In the genomic region with DNA sequence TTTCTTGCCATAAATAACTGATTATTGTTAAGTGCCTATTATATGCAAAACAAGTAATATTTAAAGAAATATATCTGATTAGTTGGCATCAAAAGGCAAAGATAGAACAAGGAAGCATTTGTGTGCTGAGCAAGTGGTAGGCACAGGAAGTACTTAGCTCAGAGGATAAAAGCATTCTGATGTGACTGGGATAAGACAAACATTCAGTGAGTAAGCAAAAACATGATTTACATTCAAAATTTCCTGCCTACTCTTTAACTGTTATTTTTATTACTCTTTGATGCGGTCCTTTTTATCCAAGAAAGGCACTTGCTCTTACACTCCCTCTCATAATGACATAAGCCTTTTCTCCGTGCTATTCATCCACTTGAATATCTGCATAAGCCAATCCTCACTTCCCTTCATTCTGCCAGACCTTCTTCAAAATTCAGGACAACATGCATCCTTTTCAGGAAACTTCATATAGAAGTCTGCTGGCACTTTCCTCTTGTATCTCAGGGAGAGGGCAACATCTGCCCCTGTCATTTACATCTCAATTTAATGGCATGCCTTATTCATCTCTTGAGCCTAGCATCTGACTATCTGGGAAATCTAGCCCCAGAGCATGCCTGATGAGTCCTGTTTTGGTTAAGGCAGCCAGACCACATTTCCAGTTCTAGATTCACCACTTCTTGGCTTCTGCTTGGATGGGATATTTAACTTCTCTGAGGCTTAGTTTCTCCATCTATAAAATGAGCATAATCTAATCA, we compare ENCODE assay signal across 23 cellular contexts.
DNase-seq lines count a peak whose midpoint lies in the region.
"Had no signal": no experiment of that assay in that cellular context is flagged by ENCODE, and none has a peak within 500 bp of the region (broad histone marks: within the 10 kb centered on the region; RNA-seq: fewer than 3 reads in every experiment).

No MANE protein-coding gene starts in this region.

- H3K36me3 ChIP-seq in H7 (replicated peaks; ENCODE audit: control insufficient read depth, insufficient read depth, low read length) (no peaks in the 10 kb centered on the region), SK-N-MC (ENCODE audit: insufficient read depth, low read length) (no peaks in the 10 kb centered on the region)
- H3K36me3 ChIP-seq: neural progenitor cell, tibial nerve had no signal

- peaks cover 11% of the 10 kb centered on the region for H3K9me3 Mint-ChIP-seq in T-helper 2 cell treated with Interferon-gamma antibody and Interleukin-4, amounts not matched to agents 5 μg/mL and 100 μg/mL, for 36 hours
- H3K9me3 Mint-ChIP-seq: brain, neural progenitor cell had no signal

- H3K27ac Mint-ChIP-seq in T-helper 2 cell treated with Interferon-gamma antibody and Interleukin-4, amounts not matched to agents 5 μg/mL and 100 μg/mL, for 36 hours: no peak overlapping the region
- H3K27ac Mint-ChIP-seq: activated naive CD8-positive, alpha-beta T cell treated with anti-CD3 and anti-CD28 coated beads for 36 hours; CD8-positive, alpha-beta T cell; neural progenitor cell; stimulated activated naive CD8-positive, alpha-beta T cell treated with anti-CD3 and anti-CD28 coated beads, Interleukin-15, Interleukin-2, amounts not matched to agents 100 ng/mL and 50 ng/mL, for 24 hours had no signal

- no peaks in the 10 kb centered on the region for H3K9me3 ChIP-seq in SK-N-MC (ENCODE audit: low read depth, low read length)
- H3K9me3 ChIP-seq: mucosa of descending colon, psoas muscle, tibial nerve had no signal

- no peak overlapping the region for H3K9ac ChIP-seq in SK-N-MC (ENCODE audit: insufficient read length)
- H3K9ac ChIP-seq: neural progenitor cell had no signal

- no peaks in the 10 kb centered on the region for H3K27me3 ChIP-seq in H7 (ENCODE audit: control insufficient read depth, insufficient read depth, low read length)
- H3K27me3 ChIP-seq: neural progenitor cell, tibial nerve had no signal

- H3K4me3 ChIP-seq in H7 (ENCODE audit: insufficient read depth, low read depth, low read length) (no peak overlapping the region), SK-N-MC (peak overlapping the region; percentile 42)
- H3K4me3 ChIP-seq: mucosa of descending colon, neural progenitor cell, psoas muscle, tibial nerve had no signal

- no peaks in the 10 kb centered on the region for H3K36me3 Mint-ChIP-seq in T-helper 2 cell treated with Interferon-gamma antibody and Interleukin-4, amounts not matched to agents 5 μg/mL and 100 μg/mL, for 36 hours (ENCODE audit: low read depth)
- H3K36me3 Mint-ChIP-seq: activated naive CD8-positive, alpha-beta T cell treated with anti-CD3 and anti-CD28 coated beads for 36 hours; brain; CD8-positive, alpha-beta T cell; neural progenitor cell had no signal

- no peak overlapping the region for H3K27ac ChIP-seq in SK-N-MC
- H3K27ac ChIP-seq: neural progenitor cell, psoas muscle, tibial nerve had no signal

- H3K4me1 Mint-ChIP-seq in T-helper 2 cell treated with Interferon-gamma antibody and Interleukin-4, amounts not matched to agents 5 μg/mL and 100 μg/mL, for 36 hours (ENCODE audit: low read depth): no peaks in the 10 kb centered on the region
- H3K4me1 Mint-ChIP-seq: activated naive CD8-positive, alpha-beta T cell treated with anti-CD3 and anti-CD28 coated beads for 36 hours; neural progenitor cell had no signal

- no peaks in the 10 kb centered on the region for H3K27me3 Mint-ChIP-seq in T-helper 2 cell treated with Interferon-gamma antibody and Interleukin-4, amounts not matched to agents 5 μg/mL and 100 μg/mL, for 36 hours (ENCODE audit: low read depth)
- H3K27me3 Mint-ChIP-seq: activated naive CD8-positive, alpha-beta T cell treated with anti-CD3 and anti-CD28 coated beads for 36 hours; brain; stimulated activated naive CD8-positive, alpha-beta T cell treated with anti-CD3 and anti-CD28 coated beads, Interleukin-15, Interleukin-2, amounts not matched to agents 100 ng/mL and 50 ng/mL, for 24 hours had no signal

- DNase-seq in COLO829 (ENCODE audit: low spot score): peak; percentile 86
- DNase-seq in H7: peak; percentile 7
- peak; percentile 35 for DNase-seq in SK-N-MC (ENCODE audit: low read depth, low spot score)
- DNase-seq in islet precursor cell: peak; percentile 60
- no peak for DNase-seq in NCI-H526 (lab: John Stamatoyannopoulos, UW)
- DNase-seq in T-helper 2 cell treated with Interferon-gamma antibody and Interleukin-4, amounts not matched to agents 5 μg/mL and 100 μg/mL, for 36 hours (ENCODE audit: low spot score): no peak
- no peak for DNase-seq in NCI-H2029 treated with DMSO at 0.1 percent for 48 hours (lab: John Stamatoyannopoulos, UW)
- DNase-seq in NCI-H2029 (lab: John Stamatoyannopoulos, UW): no peak
- DNase-seq: activated CD4-positive, alpha-beta T cell treated with anti-CD3 and anti-CD28 coated beads for 1 hour; activated naive CD8-positive, alpha-beta T cell treated with anti-CD3 and anti-CD28 coated beads for 36 hours; CD8-positive, alpha-beta T cell; effector memory CD4-positive, alpha-beta T cell; left ventricle myocardium superior; mucosa of descending colon; NCI-H1436 treated with DMSO at 0.1 percent for 48 hours; NCI-H226; NK-92 treated with Interleukin-12 subunit alpha and Interleukin-12 subunit beta, amount 100 ng/mL, for 24 hours; psoas muscle; stimulated activated CD4-positive, alpha-beta T cell treated with anti-CD3 and anti-CD28 coated beads, Interleukin-4, amount 100 ng/mL, for 24 hours had no signal

- H3K4me3 Mint-ChIP-seq in T-helper 2 cell treated with Interferon-gamma antibody and Interleukin-4, amounts not matched to agents 5 μg/mL and 100 μg/mL, for 36 hours: no peak overlapping the region
- H3K4me3 Mint-ChIP-seq: activated naive CD8-positive, alpha-beta T cell treated with anti-CD3 and anti-CD28 coated beads for 36 hours; brain; CD8-positive, alpha-beta T cell; neural progenitor cell; stimulated activated naive CD8-positive, alpha-beta T cell treated with anti-CD3 and anti-CD28 coated beads, Interleukin-15, Interleukin-2, amounts not matched to agents 100 ng/mL and 50 ng/mL, for 24 hours had no signal

Comparison
In these comparisons a context has a peak if more than half of its experiments do, and no peak if none do; other contexts are left out.
1. DNase-seq: peak in COLO829 (single experiment), H7 (single experiment), SK-N-MC (single experiment) and islet precursor cell (single experiment); none in NCI-H526 (0 of 2), T-helper 2 cell treated with Interferon-gamma antibody and Interleukin-4, amounts not matched to agents 5 μg/mL and 100 μg/mL, for 36 hours (single experiment), NCI-H2029 treated with DMSO at 0.1 percent for 48 hours (single experiment) and NCI-H2029 (single experiment).